In genomic region chr6:65709099-65709830, GRCh38 we compare ENCODE assay signal across 20 cellular contexts. TPM values are rescaled to one million over a fixed set of nuclear protein-coding genes. Genes with fewer than 3 reads are reported as not detected.
DNase-seq lines count a peak whose midpoint lies in the region; ATAC-seq and TF ChIP-seq lines count a peak whose summit lies in the region.
"Had no signal": no experiment of that assay in that cellular context is flagged by ENCODE, and none has a peak within 500 bp of the region (broad histone marks: within the 10 kb centered on the region; RNA-seq: fewer than 3 reads in every experiment).

No MANE protein-coding gene starts in this region.

- H3K4me3 Mint-ChIP-seq in GM23338: no peak overlapping the region
- H3K4me3 Mint-ChIP-seq: CD4-positive, alpha-beta memory T cell had no signal

- no peaks in the 10 kb centered on the region; the same call in 2 of the 3 replicates for H3K36me3 Mint-ChIP-seq in GM23338 (ENCODE audit: low read depth)
- H3K36me3 Mint-ChIP-seq: CD4-positive, alpha-beta memory T cell had no signal

- H3K9me3 ChIP-seq in A673 (ENCODE audit: low read depth, low read length, poor library complexity, severe bottlenecking) (peaks cover 7% of the 10 kb centered on the region), SK-N-SH (no peaks in the 10 kb centered on the region), colonic mucosa (no peaks in the 10 kb centered on the region)
- H3K9me3 ChIP-seq: A549 had no signal

- H2AFZ ChIP-seq in GM23338 (peak overlapping the region; percentile 20; the same call in 1 of the 2 replicates), SK-N-SH (ENCODE audit: low read depth) (no peak overlapping the region)

- H3K9me2 ChIP-seq in GM23338 (ENCODE audit: insufficient read depth): 0 out of 2 replicates have a peak, but pooled peaks cover 5% of the 10 kb centered on the region
- no peaks in the 10 kb centered on the region for H3K9me2 ChIP-seq in SK-N-SH

- POLR2A ChIA-PET in A673 (lab: Charles Lee; ENCODE audit: low non-redundant PET) (no interaction called here), SK-N-SH (lab: Yijun Ruan, JAX) (no interaction called here)

- TF ChIP-seq EP300 in SK-N-SH (IDR thresholded peaks at IDR 0.05; ENCODE audit: borderline replicate concordance in 1 of 2, low read depth in 1 of 2, low read length in 1 of 2): no peak

- no peaks in the 10 kb centered on the region for H3K4me1 ChIP-seq in A673 (ENCODE audit: insufficient read depth, low read length, poor library complexity, severe bottlenecking)
- 0 out of 2 replicates have a peak, but pooled peaks cover 4% of the 10 kb centered on the region for H3K4me1 ChIP-seq in GM23338 (ENCODE audit: insufficient read depth)
- no peaks in the 10 kb centered on the region; a peak in 1 of 4 replicates for H3K4me1 ChIP-seq in SK-N-SH (ENCODE audit: control insufficient read depth in 1 of 2, insufficient read depth in 2 of 2, low read depth in 1 of 2, low read length in 1 of 2)
- no peaks in the 10 kb centered on the region for H3K4me1 ChIP-seq in colonic mucosa

- CTCF ChIA-PET in A673 (lab: Charles Lee) (no interaction called here), SK-N-SH (lab: Yijun Ruan, JAX) (no interaction called here)

- TF ChIP-seq RAD21 in SK-N-SH (IDR thresholded peaks at IDR 0.05; ENCODE audit: low read length): no peak

- H3K27me3 ChIP-seq in A673 (replicated peaks; ENCODE audit: insufficient read depth, low read depth, low read length, poor library complexity): no peaks in the 10 kb centered on the region
- H3K27me3 ChIP-seq in GM23338 (ENCODE audit: insufficient read depth): no peaks in the 10 kb centered on the region
- H3K27me3 ChIP-seq in SK-N-SH (ENCODE audit: insufficient read depth): no peaks in the 10 kb centered on the region
- H3K27me3 ChIP-seq in colonic mucosa: no peaks in the 10 kb centered on the region

- H3K79me2 ChIP-seq in GM23338 (replicated peaks; ENCODE audit: insufficient read depth) (no peaks in the 10 kb centered on the region), SK-N-SH (ENCODE audit: insufficient read depth) (no peaks in the 10 kb centered on the region)

- no peak for ATAC-seq in GM23338
- ATAC-seq: A549 had no signal

- WGBS in SK-N-SH (ENCODE audit: low lambda C conversion rate): 80% methylated on average over 5 of the region's 5 CpGs

- no peaks in the 10 kb centered on the region for H3K27me3 Mint-ChIP-seq in GM23338 (ENCODE audit: insufficient read depth, low read depth, poor library complexity)
- H3K27me3 Mint-ChIP-seq: CD4-positive, alpha-beta memory T cell had no signal

- peaks cover 3% of the 10 kb centered on the region; the same call in 1 of the 3 replicates for H3K4me1 Mint-ChIP-seq in GM23338
- H3K4me1 Mint-ChIP-seq: CD4-positive, alpha-beta memory T cell had no signal

- no peak overlapping the region for H3K4me2 ChIP-seq in GM23338
- H3K4me2 ChIP-seq in SK-N-SH: no peak overlapping the region
- H3K4me2 ChIP-seq: A549 had no signal

- DNase-seq in A673 (ENCODE audit: low spot score) (peak; percentile 1), GM23338 (ENCODE audit: low spot score) (no peak), NCI-H82 treated with DMSO at 0.1 percent for 48 hours (lab: John Stamatoyannopoulos, UW; ENCODE audit: unreplicated experiment) (peak; percentile 90), SK-N-SH (no peak), colonic mucosa (no peak)
- no peak for DNase-seq in activated CD4-positive, alpha-beta T cell treated with anti-CD3 and anti-CD28 coated beads, Interleukin-2, amount 50 U/mL, for 48 hours
- DNase-seq: 8988T; C1 segment of cervical spinal cord; Calu3; CD4-positive, alpha-beta memory T cell; COR-L47; DMS53; DMS79 treated with DMSO at 0.1 percent for 48 hours; GF-D8; GOT3; HCEC 1CT had no signal

- H3F3A ChIP-seq in GM23338 (replicated peaks; ENCODE audit: low read depth) (no peaks in the 10 kb centered on the region), SK-N-SH (replicated peaks; ENCODE audit: insufficient read depth) (no peaks in the 10 kb centered on the region)

- BruUV-seq in A673 (replicated peaks; lab: Mats Ljungman, UMichigan): no TSS peak

- H3K9me3 Mint-ChIP-seq in GM23338: peaks cover 12% of the 10 kb centered on the region; the same call in 2 of the 3 replicates

- H3K4me3 ChIP-seq in A673 (ENCODE audit: low read depth, low read length, poor library complexity, severe bottlenecking) (no peak overlapping the region), GM23338 (no peak overlapping the region), SK-N-SH (ENCODE audit: low read depth in 2 of 2, low read length in 1 of 2) (no peak overlapping the region), colonic mucosa (no peak overlapping the region)
- H3K4me3 ChIP-seq: A549 had no signal

- no peaks in the 10 kb centered on the region for H4K20me1 ChIP-seq in GM23338 (replicated peaks; ENCODE audit: insufficient read depth)
- H4K20me1 ChIP-seq in SK-N-SH (ENCODE audit: insufficient read depth): no peaks in the 10 kb centered on the region

- intact Hi-C loops in A673 (cut with micrococcal nuclease; ENCODE audit: unreplicated experiment): no loop called here
- intact Hi-C loops in colonic mucosa (cut with DNase I): no loop called here

- H3K27ac ChIP-seq in A673 (ENCODE audit: low read depth, low read length, poor library complexity, severe bottlenecking): no peak overlapping the region
- H3K27ac ChIP-seq in GM23338 (ENCODE audit: low read depth): no peak overlapping the region
- no peak overlapping the region for H3K27ac ChIP-seq in SK-N-SH (ENCODE audit: low read depth in 2 of 2, low read length in 1 of 2)
- H3K27ac ChIP-seq in colonic mucosa: no peak overlapping the region
- H3K27ac ChIP-seq: A549 had no signal

- H3K9ac ChIP-seq in SK-N-SH: no peak overlapping the region
- H3K9ac ChIP-seq in colonic mucosa (ENCODE audit: low read depth in 2 of 2, low read length in 2 of 2): no peak overlapping the region

- H3K27ac Mint-ChIP-seq in GM23338: no peak overlapping the region
- H3K27ac Mint-ChIP-seq: CD4-positive, alpha-beta memory T cell had no signal

- H3K36me3 ChIP-seq in A673 (ENCODE audit: insufficient read depth, low read length, poor library complexity, severe bottlenecking): no peaks in the 10 kb centered on the region
- H3K36me3 ChIP-seq in GM23338 (ENCODE audit: insufficient read depth): no peaks in the 10 kb centered on the region
- H3K36me3 ChIP-seq in SK-N-SH (replicated peaks in 1 of 2; ENCODE audit: control insufficient read depth in 1 of 2, insufficient read depth in 2 of 2, low read length in 1 of 2): no peaks in the 10 kb centered on the region
- no peaks in the 10 kb centered on the region for H3K36me3 ChIP-seq in colonic mucosa

- no peak for TF ChIP-seq CTCF in A673 (conservative IDR thresholded peaks at IDR 0.05; ENCODE audit: low read depth, low read length)
- TF ChIP-seq CTCF in GM23338 (conservative IDR thresholded peaks at IDR 0.05; ENCODE audit: low read depth in 2 of 2): no peak
- TF ChIP-seq CTCF in SK-N-SH (IDR thresholded peaks at IDR 0.05): no peak
- no peak for TF ChIP-seq CTCF in colonic mucosa (IDR thresholded peaks at IDR 0.05)

TF ChIP-seq in GM23338, 12 proteins besides CTCF, POLR2A, EP300 and RAD21:
- TF ChIP-seq ZNF331 (CRISPR knock-in tag; IDR thresholded peaks at IDR 0.05; ENCODE audit: low read depth) (no peak), CREB1 (CRISPR knock-in tag; IDR thresholded peaks at IDR 0.05; ENCODE audit: low read depth) (no peak)

TF ChIP-seq in SK-N-SH, 30 proteins besides CTCF, POLR2A, EP300 and RAD21:
- TF ChIP-seq RCOR1 (IDR thresholded peaks at IDR 0.05; ENCODE audit: low read length) (no peak), POLR2AphosphoS5 (IDR thresholded peaks at IDR 0.05; ENCODE audit: low read depth, low read length) (no peak), FOSL2 (IDR thresholded peaks at IDR 0.05; ENCODE audit: borderline replicate concordance, low read depth) (no peak), FOXM1 (IDR thresholded peaks at IDR 0.05; ENCODE audit: low read depth) (no peak), TEAD4 (IDR thresholded peaks at IDR 0.05; ENCODE audit: borderline replicate concordance, insufficient read depth) (no peak), RFX5 (IDR thresholded peaks at IDR 0.05; ENCODE audit: low read length) (no peak), JUND (IDR thresholded peaks at IDR 0.05) (no peak), USF1 (IDR thresholded peaks at IDR 0.05; ENCODE audit: borderline replicate concordance, low read depth) (no peak), NFIC (IDR thresholded peaks at IDR 0.05; ENCODE audit: borderline replicate concordance) (no peak), USF2 (IDR thresholded peaks at IDR 0.05; ENCODE audit: borderline replicate concordance, low read depth, low read length) (no peak), CHD2 (IDR thresholded peaks at IDR 0.05; ENCODE audit: low read length, partially characterized antibody) (no peak)

RNA-seq across cellular contexts. Expression of gene EYS, which starts 2.2 kb away (rescaled TPM):
- total RNA-seq in A673 (2021): 0.47 and 0.50 TPM in 2 replicates
- total RNA-seq in GM23338 (2014; rRNA removed; shearing (Covaris generic)): 0.38 TPM in 1 of 2 replicates, not detected in the other
- 0.35 and 0.52 TPM in 2 replicates for polyA plus RNA-seq in GM23338 (2016; fragmentation: Nextera tagmentation; extraction: Ambion mirVana)
- polyA plus RNA-seq in SK-N-SH (2012; rRNA removed): 0.05 TPM in 1 of 2 replicates, not detected in the other
- 0.12 TPM in 1 of 2 replicates, not detected in the other for polyA plus RNA-seq in SK-N-SH (2012; cell fraction: cytosol; rRNA removed)
- not detected in 2 replicates for polyA plus RNA-seq in SK-N-SH (2012; cell fraction: nucleus; rRNA removed)
- under 1 TPM; 0.64 to 0.82 TPM for total RNA-seq in colonic mucosa
- total RNA-seq: Calu3; CD4-positive, alpha-beta memory T cell; Daoy; G401 had no signal
- polyA plus RNA-seq: BJ had no signal

Comparison
In these comparisons a context has a peak if more than half of its experiments do, and no peak if none do; other contexts are left out.
1. DNase-seq: peak in A673 (single experiment) and NCI-H82 treated with DMSO at 0.1 percent for 48 hours (single experiment); none in GM23338 (single experiment), activated CD4-positive, alpha-beta T cell treated with anti-CD3 and anti-CD28 coated beads, Interleukin-2, amount 50 U/mL, for 48 hours (0 of 2), SK-N-SH (single experiment) and colonic mucosa (single experiment).